ENCODE assay signal across 38 cellular contexts in the genomic region with DNA sequence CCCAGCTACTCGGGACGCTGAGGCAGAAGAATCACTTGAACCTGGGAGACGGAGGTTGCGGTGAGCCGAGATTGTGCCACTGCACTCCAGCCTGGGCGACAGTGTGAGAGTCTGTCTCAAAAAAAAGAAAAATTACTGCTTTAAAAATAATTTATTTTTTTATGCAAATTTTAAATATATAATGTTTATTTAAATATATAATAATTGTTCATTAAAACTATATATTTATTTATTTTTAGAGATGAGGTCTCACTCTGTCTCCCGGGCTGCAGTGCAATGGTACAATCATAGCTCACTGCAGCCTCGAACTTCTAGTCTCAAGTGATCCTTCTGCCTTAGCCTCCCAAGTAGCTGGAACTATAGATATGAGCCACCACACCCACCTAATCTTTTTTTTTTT. TPM values are rescaled to one million over a fixed set of nuclear protein-coding genes. Genes with fewer than 3 reads are reported as not detected.
"Had no signal": no experiment of that assay in that cellular context is flagged by ENCODE, and none has a peak within 500 bp of the region (broad histone marks: within the 10 kb centered on the region; RNA-seq: fewer than 3 reads in every experiment).

No MANE protein-coding gene starts in this region.

- H3K27me3 ChIP-seq: MG63 had no signal

- DNase-seq: Kasumi-1, MG63, MM.1S, NCI-H1048, NCI-H1092, NCI-H1092 treated with DMSO at 0.1 percent for 48 hours, NCI-H1105, NCI-H1105 treated with DMSO at 0.1 percent for 48 hours, NCI-H1417, NCI-H1417 treated with DMSO at 0.1 percent for 48 hours, NCI-H1436, NCI-H1436 treated with DMSO at 0.1 percent for 48 hours, NCI-H146, NCI-H1694, NCI-H1694 treated with DMSO at 0.1 percent for 48 hours, NCI-H187, NCI-H187 treated with DMSO at 0.1 percent for 48 hours, NCI-H1930, NCI-H2029, NCI-H2029 treated with DMSO at 0.1 percent for 48 hours, NCI-H2081, NCI-H2081 treated with DMSO at 0.1 percent for 48 hours, NCI-H2107, NCI-H2171, NCI-H2171 treated with DMSO at 0.1 percent for 48 hours, NCI-H2227 treated with DMSO at 0.1 percent for 48 hours, NCI-H226, NCI-H345, NCI-H446, NCI-H446 treated with DMSO at 0.1 percent for 48 hours, NCI-H510A, NCI-H510A treated with DMSO at 0.1 percent for 48 hours, NCI-H524, NCI-H524 treated with DMSO at 0.1 percent for 48 hours had no signal

- H3K9me3 ChIP-seq: MG63 had no signal

- H3K4me3 ChIP-seq: MG63 had no signal

RNA-seq across cellular contexts. Expression of a gene that starts 42.6 kb away (rescaled TPM):
- total RNA-seq: LHCN-M2, M059J, MCF 10A, NCI-H460 had no signal
